ENCODE assay signal across 8 cellular contexts in genomic region chr21:45981641-45982255, GRCh38. TPM values are rescaled to one million over a fixed set of nuclear protein-coding genes. Genes with fewer than 3 reads are reported as not detected.
DNase-seq lines count a peak whose midpoint lies in the region; ATAC-seq and TF ChIP-seq lines count a peak whose summit lies in the region.

COL6A1 (plus strand) TSS chr21:45981770; CDS start chr21:45981851, 81 bp downstream.

- peak within 1 kb of the TSS; percentile 73 to 85 for H3K4ac ChIP-seq in mesenchymal stem cell (ENCODE audit: low read depth in 1 of 2, low read length in 2 of 2)

- H3K27me3 ChIP-seq in mesenchymal stem cell (ENCODE audit: control insufficient read depth in 1 of 2, insufficient read depth in 1 of 2, low read length in 2 of 2) (no peaks in the 10 kb centered on the region), thoracic aorta (replicated peaks; ENCODE audit: insufficient read depth) (no peaks in the 10 kb centered on the region)

- H2BK12ac ChIP-seq in mesenchymal stem cell (ENCODE audit: low read length in 2 of 2) = peak within 1 kb of the TSS; percentile 21 to 31

- peak within 1 kb of the TSS; percentile 96 for H3K4me3 ChIP-seq in mesenchymal stem cell (ENCODE audit: insufficient read depth in 1 of 2, low read depth in 1 of 2, low read length in 2 of 2)
- peak within 1 kb of the TSS; percentile 99 for H3K4me3 ChIP-seq in thoracic aorta

- H3K27ac ChIP-seq in mesenchymal stem cell (ENCODE audit: low read length, poor library complexity, severe bottlenecking) (peak within 1 kb of the TSS; percentile 86), thoracic aorta (peak within 1 kb of the TSS; percentile 89 to 91)

- H2AK5ac ChIP-seq in mesenchymal stem cell (ENCODE audit: low read length, severe bottlenecking) = no peak within 1 kb of the TSS

- peaks cover 10% of the 10 kb centered on the region for H3K27me3 Mint-ChIP-seq in endothelial cell (ENCODE audit: unreplicated experiment)

- peaks cover 11% of the 10 kb centered on the region for H3K36me3 Mint-ChIP-seq in endothelial cell (ENCODE audit: low read depth, unreplicated experiment)

- H4K8ac ChIP-seq in mesenchymal stem cell (ENCODE audit: low read length) = peak within 1 kb of the TSS; percentile 21

- peak within 1 kb of the TSS; percentile 90 for H3K4me2 ChIP-seq in mesenchymal stem cell (ENCODE audit: low read length, poor library complexity, severe bottlenecking)

- H3K9me3 ChIP-seq in mesenchymal stem cell (ENCODE audit: control insufficient read depth, low read length) = no peaks in the 10 kb centered on the region
- H3K9me3 ChIP-seq in thoracic aorta = no peaks in the 10 kb centered on the region

- H3K4me3 Mint-ChIP-seq in endothelial cell (ENCODE audit: unreplicated experiment) = peak within 1 kb of the TSS; percentile 51

- TF ChIP-seq CTCF in endothelial cell (IDR thresholded peaks at IDR 0.05; ENCODE audit: unreplicated experiment) = no peak
- TF ChIP-seq CTCF in thoracic aorta (IDR thresholded peaks at IDR 0.05) = no peak

- H3K79me1 ChIP-seq in mesenchymal stem cell (replicated peaks; ENCODE audit: low read length, poor library complexity, severe bottlenecking) = peaks cover 6% of the 10 kb centered on the region

- no peak within 1 kb of the TSS for H3K27ac Mint-ChIP-seq in endothelial cell (ENCODE audit: unreplicated experiment)

- peak within 1 kb of the TSS; percentile 71 for H2BK120ac ChIP-seq in mesenchymal stem cell (ENCODE audit: low read depth, low read length)

- DNase-seq in Ammon's horn (ENCODE audit: low spot score) (peak; percentile 62), HT1080 (ENCODE audit: low read depth) (peak; percentile 58), endothelial cell (ENCODE audit: low spot score) (peak; percentile 59), mesenchymal stem cell (peak; percentile 85), thoracic aorta (ENCODE audit: low spot score) (no peak), SKM-1 (lab: John Stamatoyannopoulos, UW; ENCODE audit: unreplicated experiment) (no peak)
- DNase-seq in activated CD4-positive, CD25-positive, alpha-beta regulatory T cell treated with anti-CD3 and anti-CD28 coated beads, Interleukin-2, amount 50 U/mL, for 72 hours = peak; percentile 34

- ATAC-seq in thoracic aorta (ENCODE audit: insufficient number of reproducible peaks, low FRiP score, low read depth) = no peak
- ATAC-seq in GM18870 (IDR thresholded peaks at IDR 0.05; ENCODE audit: unreplicated experiment) = no peak

- peaks cover 36 to 43% of the 10 kb centered on the region in 2 experiments for H3K36me3 ChIP-seq in mesenchymal stem cell (ENCODE audit: control insufficient read depth in 1 of 2, insufficient read depth in 2 of 2, low read depth in 1 of 2, low read length in 2 of 2)
- H3K36me3 ChIP-seq in thoracic aorta = peaks cover 26% of the 10 kb centered on the region

- peak within 1 kb of the TSS; percentile 38 for H2BK5ac ChIP-seq in mesenchymal stem cell (ENCODE audit: low read depth, low read length, poor library complexity, severe bottlenecking)

- H3K4me1 ChIP-seq in mesenchymal stem cell (ENCODE audit: control insufficient read depth, insufficient read depth, low read depth, low read length) (peaks cover 33% of the 10 kb centered on the region), thoracic aorta (ENCODE audit: control insufficient read depth in 1 of 2, low read depth in 2 of 2) (peaks cover 8 to 47% of the 10 kb centered on the region in 2 donors)

- under 1% methylated on average over 37 of the region's 44 CpGs for WGBS in mesenchymal stem cell

- H3K14ac ChIP-seq in mesenchymal stem cell (ENCODE audit: low read length in 2 of 2) = peak within 1 kb of the TSS; percentile 78 to 99

- no peaks in the 10 kb centered on the region for H3K9me3 Mint-ChIP-seq in endothelial cell (ENCODE audit: unreplicated experiment)

- H3K4me1 Mint-ChIP-seq in endothelial cell (ENCODE audit: unreplicated experiment) = peaks cover 4% of the 10 kb centered on the region

- H4K91ac ChIP-seq in mesenchymal stem cell (ENCODE audit: low read length) = peak within 1 kb of the TSS; percentile 91

- no peak within 1 kb of the TSS for H2AFZ ChIP-seq in mesenchymal stem cell (ENCODE audit: low read depth, low read length)

- peak within 1 kb of the TSS; percentile 95 to 98 for H3K18ac ChIP-seq in mesenchymal stem cell (ENCODE audit: low read depth in 1 of 2, low read length in 2 of 2)

- peak within 1 kb of the TSS; percentile 51 to 87 for H3K23ac ChIP-seq in mesenchymal stem cell (ENCODE audit: low read length in 2 of 2)

- H2BK15ac ChIP-seq in mesenchymal stem cell (ENCODE audit: low read depth, poor library complexity, severe bottlenecking) = peak within 1 kb of the TSS; percentile 76

- peak within 1 kb of the TSS; percentile 98 for H3K9ac ChIP-seq in mesenchymal stem cell (ENCODE audit: low read length)

RNA-seq across cellular contexts. Expression of gene COL6A1, which starts in this region (rescaled TPM):
- total RNA-seq in HT1080 (2014; rRNA removed; shearing (Covaris generic)) = 85.1 and 95.1 TPM in 2 replicates
- 70.2 and 70.7 TPM in 2 replicates for polyA plus RNA-seq in HT1080 (2015; cell fraction: cytosol; rRNA removed)
- polyA plus RNA-seq in HT1080 (2015; cell fraction: nucleus; rRNA removed) = 338 and 369 TPM in 2 replicates
- 65.5 TPM for total RNA-seq in endothelial cell (ENCODE audit: unreplicated experiment)
- 2,201 TPM for polyA plus RNA-seq in mesenchymal stem cell (2013, experiment 1 of 2)
- 2,173 TPM for polyA plus RNA-seq in mesenchymal stem cell (2013, experiment 2 of 2)
- 1,000 to 10,000 TPM in 1 of 2 donors, 100 to 1,000 TPM in 1; 814 to 1,189 TPM for total RNA-seq in thoracic aorta

Comparison
In these comparisons a context has a peak if more than half of its experiments do, and no peak if none do; other contexts are left out.
1. DNase-seq: peak in Ammon's horn (single experiment), HT1080 (single experiment), activated CD4-positive, CD25-positive, alpha-beta regulatory T cell treated with anti-CD3 and anti-CD28 coated beads, Interleukin-2, amount 50 U/mL, for 72 hours (single experiment), endothelial cell (single experiment) and mesenchymal stem cell (single experiment); none in thoracic aorta (single experiment) and SKM-1 (single experiment).